Comparison of ENCODE assay signal across 1 cellular context in genomic region chr1:190193508-190193907, GRCh38.
TF ChIP-seq lines count a peak whose summit lies in the region.

No MANE protein-coding gene starts in this region.

TF ChIP-seq in H1, 55 proteins besides CTCF, POLR2A, EP300 and RAD21 (continued from another document):
- no peak for TF ChIP-seq CHD7 (IDR thresholded peaks at IDR 0.05; ENCODE audit: insufficient replicate concordance, low read length)
- no peak for TF ChIP-seq JUND (IDR thresholded peaks at IDR 0.05; ENCODE audit: low read length)
- TF ChIP-seq BACH1 (IDR thresholded peaks at IDR 0.05; ENCODE audit: low read length) = no peak
- no peak for TF ChIP-seq E2F6 (IDR thresholded peaks at IDR 0.05)
- no peak for TF ChIP-seq PHF8 (conservative IDR thresholded peaks at IDR 0.05; ENCODE audit: low read depth, low read length)
- TF ChIP-seq ATF2 (IDR thresholded peaks at IDR 0.05; ENCODE audit: low read length) = no peak
- TF ChIP-seq JUN (IDR thresholded peaks at IDR 0.05; ENCODE audit: low read depth, low read length) = no peak
- TF ChIP-seq TBP (IDR thresholded peaks at IDR 0.05; ENCODE audit: low read depth, low read length) = no peak
- no peak for TF ChIP-seq TCF12 (IDR thresholded peaks at IDR 0.05; ENCODE audit: low read depth, low read length)
- TF ChIP-seq TAF7 (optimal IDR thresholded peaks at IDR 0.05; ENCODE audit: borderline replicate concordance, low read depth, low read length) = no peak
- no peak for TF ChIP-seq RXRA (IDR thresholded peaks at IDR 0.05; ENCODE audit: insufficient read depth, low read depth, low read length)
- TF ChIP-seq ATF3 (IDR thresholded peaks at IDR 0.05; ENCODE audit: insufficient read depth, low read depth, low read length) = no peak
- TF ChIP-seq SRF (IDR thresholded peaks at IDR 0.05; ENCODE audit: low read depth, low read length) = no peak
- TF ChIP-seq SP4 (IDR thresholded peaks at IDR 0.05; ENCODE audit: low read length) = no peak
TF ChIP-seq in H1: peak in this region for 0.
